Comparison of ENCODE assay signal across 25 cellular contexts in the genomic region with DNA sequence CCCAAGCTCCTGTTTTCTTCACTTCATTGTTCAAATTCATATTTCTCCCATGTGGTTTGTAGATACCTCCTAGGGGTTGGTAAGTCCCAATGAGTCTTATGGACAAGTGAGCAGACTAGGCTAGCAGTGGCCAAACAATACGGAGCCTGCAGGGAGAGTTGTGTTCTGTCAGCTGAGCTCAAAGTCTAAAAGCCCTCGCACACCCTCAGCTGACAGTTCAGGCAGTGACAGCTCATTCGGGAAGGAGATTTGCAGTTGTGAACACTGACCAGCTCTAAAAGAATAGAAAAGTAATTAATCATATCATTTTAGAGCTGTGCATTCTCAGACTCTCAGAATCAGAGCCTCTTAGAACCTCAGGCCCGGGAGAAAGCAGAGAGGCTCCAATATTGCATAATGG.
DNase-seq lines count a peak whose midpoint lies in the region; ATAC-seq and TF ChIP-seq lines count a peak whose summit lies in the region.
"Had no signal": no experiment of that assay in that cellular context is flagged by ENCODE, and none has a peak within 500 bp of the region (broad histone marks: within the 10 kb centered on the region; RNA-seq: fewer than 3 reads in every experiment).

No MANE protein-coding gene starts in this region.

- intact Hi-C loops in right cardiac atrium (cut with DNase I) = loop anchor here in 2 of 4 donors (10.0 kb wide), 2 partner anchors 143 to 223 kb away; a partner anchor contains a TSS
- intact Hi-C loops in Right ventricle myocardium inferior (cut with DNase I) = no loop called here
- intact Hi-C loops in PC-9 (cut with micrococcal nuclease; ENCODE audit: unreplicated experiment) = loop anchor here (5.0 kb wide), 1 partner anchor 160 kb away; no protein-coding TSS in a partner anchor
- intact Hi-C loops in dorsolateral prefrontal cortex (cut with DNase I) = no loop called here

- no peaks in the 10 kb centered on the region for H3K36me3 ChIP-seq in effector memory CD4-positive, alpha-beta T cell (ENCODE audit: control insufficient read depth, insufficient read depth, low read length)
- no peaks in the 10 kb centered on the region for H3K36me3 ChIP-seq in PC-9 (ENCODE audit: low read depth)

- H3K4me3 Mint-ChIP-seq in osteocyte (ENCODE audit: unreplicated experiment) = no peak overlapping the region
- H3K4me3 Mint-ChIP-seq: activated CD8-positive, alpha-beta T cell treated with anti-CD3 and anti-CD28 coated beads for 36 hours; activated naive CD4-positive, alpha-beta T cell treated with anti-CD3 and anti-CD28 coated beads for 36 hours; activated T-cell treated with anti-CD3 and anti-CD28 coated beads, Interleukin-2, amount 50 U/mL, for 24 hours; T-helper 2 cell treated with Interferon-gamma antibody and Interleukin-4, amounts not matched to agents 5 μg/mL and 100 μg/mL, for 36 hours had no signal

- no peaks in the 10 kb centered on the region for H3K36me3 Mint-ChIP-seq in osteocyte (ENCODE audit: unreplicated experiment)

- H4K20me1 ChIP-seq in PC-9 (ENCODE audit: insufficient read depth) = no peaks in the 10 kb centered on the region

- H3K4me1 ChIP-seq in right cardiac atrium (ENCODE audit: control insufficient read depth, insufficient read depth, low read length) (peaks cover 12% of the 10 kb centered on the region), PC-9 (replicated peaks; ENCODE audit: insufficient read depth) (peaks cover 64% of the 10 kb centered on the region)
- no peaks in the 10 kb centered on the region for H3K4me1 ChIP-seq in effector memory CD4-positive, alpha-beta T cell (ENCODE audit: control insufficient read depth, insufficient read depth, low read length, poor library complexity, severe bottlenecking)

- BruUV-seq in PC-9 (replicated peaks; lab: Mats Ljungman, UMichigan) = no TSS peak

- TF ChIP-seq CTCF in osteocyte (IDR thresholded peaks at IDR 0.05) (no peak), PC-9 (conservative IDR thresholded peaks at IDR 0.05) (no peak), dorsolateral prefrontal cortex (IDR thresholded peaks at IDR 0.05 in 54 of 56, conservative IDR thresholded peaks at IDR 0.05 in 2 of 56; ENCODE audit: low read depth in 1 of 56, partially characterized antibody in 56 of 56) (no peak)

- no peak for DNase-seq in right cardiac atrium
- no peak for DNase-seq in Right ventricle myocardium inferior (ENCODE audit: missing footprints)
- DNase-seq in kidney tubule cell (ENCODE audit: low spot score) = peak; percentile 52
- DNase-seq in osteocyte (ENCODE audit: extremely low spot score, unreplicated experiment) = no peak
- DNase-seq in effector memory CD4-positive, alpha-beta T cell = no peak
- no peak for DNase-seq in PC-9
- DNase-seq in dorsolateral prefrontal cortex = no peak
- DNase-seq: activated CD8-positive, alpha-beta T cell treated with anti-CD3 and anti-CD28 coated beads for 36 hours; activated naive CD4-positive, alpha-beta T cell treated with anti-CD3 and anti-CD28 coated beads for 36 hours; activated T-cell treated with anti-CD3 and anti-CD28 coated beads, Interleukin-2, amount 50 U/mL, for 24 hours; anterior cingulate cortex; C1 segment of cervical spinal cord; cerebellar nuclear complex; H7; hippocampal formation; Kasumi-1; midbrain; NCI-H748 treated with DMSO at 0.1 percent for 48 hours; OCI-M1; retina; stimulated activated CD4-positive, alpha-beta T cell treated with anti-CD3 and anti-CD28 coated beads, Interleukin-1b, Interleukin-23, amount 100 ng/mL, for 48 hours; stimulated activated naive CD4-positive, alpha-beta T cell treated with Interleukin-2 at 50 U/mL for 16 hours had no signal

- no peaks in the 10 kb centered on the region for H3K9me2 ChIP-seq in PC-9 (ENCODE audit: insufficient read depth)

- H3K4me3 ChIP-seq in right cardiac atrium (ENCODE audit: low read length) (no peak overlapping the region), PC-9 (no peak overlapping the region), dorsolateral prefrontal cortex (no peak overlapping the region)
- no peak overlapping the region for H3K4me3 ChIP-seq in effector memory CD4-positive, alpha-beta T cell (ENCODE audit: insufficient read depth, low read depth, low read length, poor library complexity, severe bottlenecking)
- H3K4me3 ChIP-seq: SK-N-MC had no signal

- POLR2A ChIA-PET in PC-9 (lab: Charles Lee; ENCODE audit: unreplicated experiment) = no interaction called here

- H3K27ac ChIP-seq in right cardiac atrium (ENCODE audit: low read length) (peak overlapping the region; percentile 53), PC-9 (no peak overlapping the region), dorsolateral prefrontal cortex (no peak overlapping the region)
- H3K27ac ChIP-seq in effector memory CD4-positive, alpha-beta T cell (ENCODE audit: insufficient read depth, low read length, poor library complexity, severe bottlenecking) = no peak overlapping the region
- H3K27ac ChIP-seq: SK-N-MC had no signal

- H3K27ac Mint-ChIP-seq in osteocyte (ENCODE audit: unreplicated experiment) = peak overlapping the region; percentile 95
- H3K27ac Mint-ChIP-seq: activated CD8-positive, alpha-beta T cell treated with anti-CD3 and anti-CD28 coated beads for 36 hours; activated naive CD4-positive, alpha-beta T cell treated with anti-CD3 and anti-CD28 coated beads for 36 hours; activated T-cell treated with anti-CD3 and anti-CD28 coated beads, Interleukin-2, amount 50 U/mL, for 24 hours; T-helper 2 cell treated with Interferon-gamma antibody and Interleukin-4, amounts not matched to agents 5 μg/mL and 100 μg/mL, for 36 hours had no signal

- no peaks in the 10 kb centered on the region for H3K9me3 Mint-ChIP-seq in osteocyte (ENCODE audit: unreplicated experiment)
- H3K9me3 Mint-ChIP-seq: activated CD8-positive, alpha-beta T cell treated with anti-CD3 and anti-CD28 coated beads for 36 hours; activated naive CD4-positive, alpha-beta T cell treated with anti-CD3 and anti-CD28 coated beads for 36 hours; activated T-cell treated with anti-CD3 and anti-CD28 coated beads, Interleukin-2, amount 50 U/mL, for 24 hours; T-helper 2 cell treated with Interferon-gamma antibody and Interleukin-4, amounts not matched to agents 5 μg/mL and 100 μg/mL, for 36 hours had no signal

- no peak overlapping the region for H2AFZ ChIP-seq in PC-9

- H3K4me2 ChIP-seq in PC-9 = no peak overlapping the region

- H3F3A ChIP-seq in PC-9 (ENCODE audit: insufficient read depth, low read depth) = peaks cover 47% of the 10 kb centered on the region

- H3K9me3 ChIP-seq in right cardiac atrium (ENCODE audit: control insufficient read depth, low read length) = no peaks in the 10 kb centered on the region
- H3K9me3 ChIP-seq in effector memory CD4-positive, alpha-beta T cell (ENCODE audit: control insufficient read depth, low read length) = no peaks in the 10 kb centered on the region
- H3K9me3 ChIP-seq in PC-9 (ENCODE audit: insufficient read depth, low read depth) = no peaks in the 10 kb centered on the region

- CTCF ChIA-PET in PC-9 (lab: Charles Lee) = interaction anchor here (2.3 to 2.9 kb wide), 2 partner anchors 10 to 11 kb away, joined by 7 to 11 read pairs; no protein-coding TSS in a partner anchor

- H3K4me1 Mint-ChIP-seq in osteocyte (ENCODE audit: unreplicated experiment) = peaks cover 79% of the 10 kb centered on the region

- H3K27me3 ChIP-seq in right cardiac atrium (ENCODE audit: control insufficient read depth, insufficient read depth) = no peaks in the 10 kb centered on the region
- H3K27me3 ChIP-seq in effector memory CD4-positive, alpha-beta T cell (replicated peaks; ENCODE audit: control insufficient read depth, insufficient read depth, low read length, poor library complexity, severe bottlenecking) = no peaks in the 10 kb centered on the region
- no peaks in the 10 kb centered on the region for H3K27me3 ChIP-seq in PC-9 (ENCODE audit: insufficient read depth, low read depth)
- H3K27me3 ChIP-seq in dorsolateral prefrontal cortex = no peaks in the 10 kb centered on the region

- H3K79me2 ChIP-seq in PC-9 (ENCODE audit: low read depth) = no peaks in the 10 kb centered on the region

- ATAC-seq in right cardiac atrium (no peak), Right ventricle myocardium inferior (no peak), GM18909 (IDR thresholded peaks at IDR 0.05; ENCODE audit: poor library complexity, unreplicated experiment) (no peak)
- ATAC-seq: activated CD8-positive, alpha-beta T cell treated with anti-CD3 and anti-CD28 coated beads for 36 hours had no signal

- 59% methylated on average over 4 of the region's 4 CpGs for WGBS in right cardiac atrium

- H3K27me3 Mint-ChIP-seq in osteocyte (ENCODE audit: unreplicated experiment) = no peaks in the 10 kb centered on the region
